8 cellular contexts compared by ENCODE assay signal in genomic region chr7:106110885-106111670, GRCh38. TPM values are rescaled to one million over a fixed set of nuclear protein-coding genes. Genes with fewer than 3 reads are reported as not detected.
A peak's percentile ranks its signal among the peaks of the same experiment; 100 is the strongest.
DNase-seq lines count a peak whose midpoint lies in the region; ATAC-seq lines count a peak whose summit lies in the region.

No MANE protein-coding gene starts in this region.

- ATAC-seq in naive B cell (ENCODE audit: low read depth in 2 of 2) (no peak), HG03520 (IDR thresholded peaks at IDR 0.05; ENCODE audit: unreplicated experiment) (no peak), HG03469 (IDR thresholded peaks at IDR 0.05; ENCODE audit: unreplicated experiment) (no peak)

- no peaks in the 10 kb centered on the region for H3K36me3 ChIP-seq in duodenal mucosa (ENCODE audit: control insufficient read depth in 1 of 2, insufficient read depth in 2 of 2, low read length in 2 of 2)

- H3K9ac ChIP-seq in duodenal mucosa (ENCODE audit: low read depth in 1 of 2, low read length in 2 of 2) = peak overlapping the region; percentile 86 to 89

- H3K4me3 Mint-ChIP-seq in T-helper 1 cell treated with Interleukin-12 subunit alpha and Interleukin-12 subunit beta and Interleukin-4 antibody, amounts not matched to agents 30 μg/mL and 1 μg/mL, for 36 hours = peak overlapping the region; percentile 77
- peak overlapping the region; percentile 79 to 98 (median 90) for H3K4me3 Mint-ChIP-seq in naive B cell

- H3K4me1 ChIP-seq in duodenal mucosa (ENCODE audit: control insufficient read depth in 1 of 2, insufficient read depth in 2 of 2, low read length in 2 of 2) = peaks cover 25 to 26% of the 10 kb centered on the region in 2 donors

- H3K4me3 ChIP-seq in duodenal mucosa (ENCODE audit: low read depth in 1 of 2, low read length in 2 of 2) = peak overlapping the region; percentile 82 to 87

- H3K27ac ChIP-seq in duodenal mucosa (ENCODE audit: low read depth, low read length) = peak overlapping the region; percentile 99

- H3K27me3 Mint-ChIP-seq in T-helper 1 cell treated with Interleukin-12 subunit alpha and Interleukin-12 subunit beta and Interleukin-4 antibody, amounts not matched to agents 30 μg/mL and 1 μg/mL, for 36 hours (ENCODE audit: low read depth) = peaks cover 13% of the 10 kb centered on the region
- no peaks in the 10 kb centered on the region for H3K27me3 Mint-ChIP-seq in naive B cell

- H3K27me3 ChIP-seq in duodenal mucosa (ENCODE audit: control insufficient read depth in 1 of 2, insufficient read depth in 2 of 2, low read length in 2 of 2) = no peaks in the 10 kb centered on the region

- H3K36me3 Mint-ChIP-seq in T-helper 1 cell treated with Interleukin-12 subunit alpha and Interleukin-12 subunit beta and Interleukin-4 antibody, amounts not matched to agents 30 μg/mL and 1 μg/mL, for 36 hours (ENCODE audit: low read depth) = no peaks in the 10 kb centered on the region
- no peaks in the 10 kb centered on the region for H3K36me3 Mint-ChIP-seq in naive B cell

- H3K27ac Mint-ChIP-seq in T-helper 1 cell treated with Interleukin-12 subunit alpha and Interleukin-12 subunit beta and Interleukin-4 antibody, amounts not matched to agents 30 μg/mL and 1 μg/mL, for 36 hours = peak overlapping the region; percentile 66
- peak overlapping the region; percentile 85 to 98 (median 94) for H3K27ac Mint-ChIP-seq in naive B cell

- no peaks in the 10 kb centered on the region for H3K9me3 ChIP-seq in duodenal mucosa (ENCODE audit: control insufficient read depth in 1 of 2, low read length in 2 of 2)

- DNase-seq in T-helper 1 cell = no peak
- DNase-seq in OCI-M1 (lab: John Stamatoyannopoulos, UW) = peak; percentile 41
- DNase-seq in naive B cell = no peak
- no peak for DNase-seq in T1000 (lab: John Stamatoyannopoulos, UW)

- peaks cover 32% of the 10 kb centered on the region for H3K4me1 Mint-ChIP-seq in T-helper 1 cell treated with Interleukin-12 subunit alpha and Interleukin-12 subunit beta and Interleukin-4 antibody, amounts not matched to agents 30 μg/mL and 1 μg/mL, for 36 hours (ENCODE audit: low read depth)
- H3K4me1 Mint-ChIP-seq in naive B cell = peaks cover 45 to 73% (median 68%) of the 10 kb centered on the region in 3 donors

- no peaks in the 10 kb centered on the region for H3K9me3 Mint-ChIP-seq in T-helper 1 cell treated with Interleukin-12 subunit alpha and Interleukin-12 subunit beta and Interleukin-4 antibody, amounts not matched to agents 30 μg/mL and 1 μg/mL, for 36 hours
- no peaks in the 10 kb centered on the region for H3K9me3 Mint-ChIP-seq in naive B cell

RNA-seq across cellular contexts. Expression of gene SYPL1, which starts 1.0 kb away (rescaled TPM):
- 100 to 1,000 TPM; 234 to 353 (median 246) TPM for polyA plus RNA-seq in naive B cell (ENCODE audit: low read depth in 6 of 6)
